1 cellular context compared by ENCODE assay signal in the genomic region with DNA sequence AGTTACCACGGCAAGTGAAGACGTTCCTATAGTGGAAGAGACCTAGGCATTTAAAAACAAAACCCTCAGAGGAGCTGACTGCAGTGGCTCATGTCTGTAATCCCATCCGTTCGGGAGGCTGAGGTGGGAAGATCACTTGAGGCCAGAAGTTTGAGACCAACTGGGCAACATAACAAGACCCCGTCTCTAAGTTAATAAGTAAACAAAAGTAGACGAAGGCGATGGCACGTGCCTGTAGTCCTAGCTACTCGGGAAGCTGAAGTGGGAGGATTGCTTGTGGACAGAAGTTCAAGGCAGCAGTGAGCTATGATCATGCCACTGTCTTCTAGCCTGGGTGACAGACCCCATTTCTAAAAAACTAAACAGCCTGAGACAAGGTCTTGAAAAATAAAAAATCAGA.
A peak's percentile ranks its signal among the peaks of the same experiment; 100 is the strongest.
TF ChIP-seq lines count a peak whose summit lies in the region.

No MANE protein-coding gene starts in this region.

TF ChIP-seq in HepG2, 621 proteins besides CTCF, POLR2A, EP300 and RAD21:
- TF ChIP-seq ZNF3 (CRISPR knock-in tag; IDR thresholded peaks at IDR 0.05) = no peak
- TF ChIP-seq ZNF512B (CRISPR knock-in tag; IDR thresholded peaks at IDR 0.05; ENCODE audit: borderline replicate concordance) = no peak
- TF ChIP-seq ZNF329 (CRISPR knock-in tag; IDR thresholded peaks at IDR 0.05; ENCODE audit: low read depth) = no peak
- TF ChIP-seq PLRG1 (conservative IDR thresholded peaks at IDR 0.05) = no peak
- TF ChIP-seq ZNF121 (CRISPR knock-in tag; IDR thresholded peaks at IDR 0.05) = peak; percentile 92
- TF ChIP-seq MXD4 (CRISPR knock-in tag; IDR thresholded peaks at IDR 0.05) = no peak
- TF ChIP-seq, protein P1, sequence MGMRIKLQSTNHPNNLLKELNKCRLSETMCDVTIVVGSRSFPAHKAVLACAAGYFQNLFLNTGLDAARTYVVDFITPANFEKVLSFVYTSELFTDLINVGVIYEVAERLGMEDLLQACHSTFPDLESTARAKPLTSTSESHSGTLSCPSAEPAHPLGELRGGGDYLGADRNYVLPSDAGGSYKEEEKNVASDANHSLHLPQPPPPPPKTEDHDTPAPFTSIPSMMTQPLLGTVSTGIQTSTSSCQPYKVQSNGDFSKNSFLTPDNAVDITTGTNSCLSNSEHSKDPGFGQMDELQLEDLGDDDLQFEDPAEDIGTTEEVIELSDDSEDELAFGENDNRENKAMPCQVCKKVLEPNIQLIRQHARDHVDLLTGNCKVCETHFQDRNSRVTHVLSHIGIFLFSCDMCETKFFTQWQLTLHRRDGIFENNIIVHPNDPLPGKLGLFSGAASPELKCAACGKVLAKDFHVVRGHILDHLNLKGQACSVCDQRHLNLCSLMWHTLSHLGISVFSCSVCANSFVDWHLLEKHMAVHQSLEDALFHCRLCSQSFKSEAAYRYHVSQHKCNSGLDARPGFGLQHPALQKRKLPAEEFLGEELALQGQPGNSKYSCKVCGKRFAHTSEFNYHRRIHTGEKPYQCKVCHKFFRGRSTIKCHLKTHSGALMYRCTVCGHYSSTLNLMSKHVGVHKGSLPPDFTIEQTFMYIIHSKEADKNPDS (CRISPR knock-in tag; IDR thresholded peaks at IDR 0.05) = no peak
- no peak for TF ChIP-seq TCF7L2 (IDR thresholded peaks at IDR 0.05; ENCODE audit: low read depth, low read length)
- peak; percentile 11; the same call in 1 of the 2 replicates for TF ChIP-seq POLR2G (IDR thresholded peaks at IDR 0.05; ENCODE audit: low read depth, low read length)
- TF ChIP-seq BHLHE40 (IDR thresholded peaks at IDR 0.05; ENCODE audit: low read length) = peak; percentile 76
- TF ChIP-seq ZNF574 (CRISPR knock-in tag; IDR thresholded peaks at IDR 0.05) = no peak
- TF ChIP-seq ETV5 (CRISPR knock-in tag; IDR thresholded peaks at IDR 0.05; ENCODE audit: borderline replicate concordance) = no peak
- TF ChIP-seq TRAFD1 (CRISPR knock-in tag; IDR thresholded peaks at IDR 0.05; ENCODE audit: borderline replicate concordance) = no peak
TF ChIP-seq in HepG2: peak in this region for 3.
